In genomic region chr11:110283862-110284261, GRCh38 we compare ENCODE assay signal across 1 cellular context.
TF ChIP-seq lines count a peak whose summit lies in the region.

No MANE protein-coding gene starts in this region.

TF ChIP-seq in HepG2, 621 proteins besides CTCF, POLR2A, EP300 and RAD21 (continued from another document):
- TF ChIP-seq ARID3A (IDR thresholded peaks at IDR 0.05; ENCODE audit: low read depth, low read length) = no peak
- no peak for TF ChIP-seq ZNF839 (CRISPR knock-in tag; IDR thresholded peaks at IDR 0.05; ENCODE audit: borderline replicate concordance)
- no peak for TF ChIP-seq ZBTB3 (CRISPR knock-in tag; IDR thresholded peaks at IDR 0.05; ENCODE audit: borderline replicate concordance, low read depth)
- no peak for TF ChIP-seq SIN3B (IDR thresholded peaks at IDR 0.05; ENCODE audit: low read length)
- no peak for TF ChIP-seq ERF (CRISPR knock-in tag; IDR thresholded peaks at IDR 0.05)
- no peak for TF ChIP-seq ZKSCAN1 (IDR thresholded peaks at IDR 0.05; ENCODE audit: low read length)
- no peak for TF ChIP-seq NFKBIZ (CRISPR knock-in tag; IDR thresholded peaks at IDR 0.05)
- TF ChIP-seq UBTF (CRISPR knock-in tag; IDR thresholded peaks at IDR 0.05) = no peak
- no peak for TF ChIP-seq RXRA (CRISPR knock-in tag; IDR thresholded peaks at IDR 0.05)
